ENCODE assay signal across 13 cellular contexts in genomic region chr3:102059145-102059943, GRCh38.
DNase-seq lines count a peak whose midpoint lies in the region; ATAC-seq and TF ChIP-seq lines count a peak whose summit lies in the region.
"Had no signal": no experiment of that assay in that cellular context is flagged by ENCODE, and none has a peak within 500 bp of the region (broad histone marks: within the 10 kb centered on the region; RNA-seq: fewer than 3 reads in every experiment).

No MANE protein-coding gene starts in this region.

- no peaks in the 10 kb centered on the region for H3K4me1 ChIP-seq in mammary epithelial cell (ENCODE audit: insufficient read depth, low read length)

- H4K20me1 ChIP-seq in mammary epithelial cell (ENCODE audit: insufficient read depth, low read length), result no peaks in the 10 kb centered on the region

- peak; percentile 76 for ATAC-seq in HG02588 (IDR thresholded peaks at IDR 0.05; ENCODE audit: unreplicated experiment)
- peak; percentile 64 for ATAC-seq in HG03565 (IDR thresholded peaks at IDR 0.05; ENCODE audit: unreplicated experiment)
- ATAC-seq in stimulated activated effector memory CD8-positive, alpha-beta T cell treated with anti-CD3 and anti-CD28 coated beads, Interleukin-12 subunit alpha, Interleukin-12 subunit beta, amount 100 ng/mL, for 72 hours, result peak; percentile 50
- ATAC-seq in omental fat pad (ENCODE audit: low FRiP score), result no peak
- ATAC-seq: A549 had no signal

- no peak overlapping the region for H3K27ac ChIP-seq in mammary epithelial cell (ENCODE audit: insufficient read depth, low read depth, low read length)
- H3K27ac ChIP-seq: cardiac muscle cell, WERI-Rb-1 had no signal

- CTCF ChIA-PET in mammary epithelial cell (lab: Charles Lee; ENCODE audit: low non-redundant PET), result no interaction called here

- dilution Hi-C loops in mammary epithelial cell (cut with HindIII; ENCODE audit: low sequenced_read_pairs), result no loop called here

- H3K4me3 ChIP-seq in mammary epithelial cell (replicated peaks in 1 of 3; ENCODE audit: insufficient read depth in 1 of 3, low read depth in 2 of 3, low read length in 3 of 3), result no peak overlapping the region
- H3K4me3 ChIP-seq: A549, cardiac muscle cell had no signal

- H3K9me3 Mint-ChIP-seq in activated T-cell treated with anti-CD3 and anti-CD28 coated beads, Interleukin-2, amount 50 U/mL, for 24 hours, result peaks cover 3% of the 10 kb centered on the region
- H3K9me3 Mint-ChIP-seq in stimulated activated effector memory CD8-positive, alpha-beta T cell treated with anti-CD3 and anti-CD28 coated beads, Interleukin-12 subunit alpha, Interleukin-12 subunit beta, amount 100 ng/mL, for 72 hours, result peaks cover 2% of the 10 kb centered on the region

- peaks cover 40% of the 10 kb centered on the region for H3K4me1 Mint-ChIP-seq in activated T-cell treated with anti-CD3 and anti-CD28 coated beads, Interleukin-2, amount 50 U/mL, for 24 hours (ENCODE audit: low read depth)
- peaks cover 27% of the 10 kb centered on the region for H3K4me1 Mint-ChIP-seq in stimulated activated effector memory CD8-positive, alpha-beta T cell treated with anti-CD3 and anti-CD28 coated beads, Interleukin-12 subunit alpha, Interleukin-12 subunit beta, amount 100 ng/mL, for 72 hours

- no peak overlapping the region for H2AFZ ChIP-seq in mammary epithelial cell (ENCODE audit: low read depth, low read length)

- in situ Hi-C loops in mammary epithelial cell (cut with MboI; ENCODE audit: low sequenced_read_pairs in 2 of 2), result no loop called here

- H3K4me2 ChIP-seq in mammary epithelial cell (ENCODE audit: insufficient read depth, low read depth, low read length), result no peak overlapping the region
- H3K4me2 ChIP-seq: A549 had no signal

- H3K27ac Mint-ChIP-seq in activated T-cell treated with anti-CD3 and anti-CD28 coated beads, Interleukin-2, amount 50 U/mL, for 24 hours, result peak overlapping the region; percentile 58
- no peak overlapping the region for H3K27ac Mint-ChIP-seq in stimulated activated effector memory CD8-positive, alpha-beta T cell treated with anti-CD3 and anti-CD28 coated beads, Interleukin-12 subunit alpha, Interleukin-12 subunit beta, amount 100 ng/mL, for 72 hours

- H3K4me3 Mint-ChIP-seq in activated T-cell treated with anti-CD3 and anti-CD28 coated beads, Interleukin-2, amount 50 U/mL, for 24 hours, result no peak overlapping the region
- no peak overlapping the region for H3K4me3 Mint-ChIP-seq in stimulated activated effector memory CD8-positive, alpha-beta T cell treated with anti-CD3 and anti-CD28 coated beads, Interleukin-12 subunit alpha, Interleukin-12 subunit beta, amount 100 ng/mL, for 72 hours

- H3K79me2 ChIP-seq in mammary epithelial cell (ENCODE audit: insufficient read depth, low read length), result no peaks in the 10 kb centered on the region

- no peaks in the 10 kb centered on the region for H3K36me3 ChIP-seq in mammary epithelial cell (ENCODE audit: insufficient read depth, low read length)
- H3K36me3 ChIP-seq: cardiac muscle cell, WERI-Rb-1 had no signal

- intact Hi-C loops in mammary epithelial cell (cut with micrococcal nuclease), result loop anchor here (10.0 kb wide), 3 partner anchors 135 to 165 kb away; no protein-coding TSS in a partner anchor

- BruUV-seq in mammary epithelial cell (replicated peaks; lab: Mats Ljungman, UMichigan), result no TSS peak

- no peak for TF ChIP-seq CTCF in mammary epithelial cell (conservative IDR thresholded peaks at IDR 0.05 in 1 of 2, IDR thresholded peaks at IDR 0.05 in 1 of 2; ENCODE audit: extremely low read depth in 1 of 2, insufficient read depth in 1 of 2, low read depth in 1 of 2, low read length in 2 of 2)
- TF ChIP-seq CTCF in omental fat pad (IDR thresholded peaks at IDR 0.05), result no peak

- no peaks in the 10 kb centered on the region for H3K9me3 ChIP-seq in mammary epithelial cell (replicated peaks; ENCODE audit: insufficient read depth, low read length)
- H3K9me3 ChIP-seq: A549 had no signal

- H3K27me3 Mint-ChIP-seq in activated T-cell treated with anti-CD3 and anti-CD28 coated beads, Interleukin-2, amount 50 U/mL, for 24 hours, result no peaks in the 10 kb centered on the region

- H3K9ac ChIP-seq in mammary epithelial cell (ENCODE audit: insufficient read depth, low read length), result no peak overlapping the region

- 92% methylated on average over 8 of the region's 8 CpGs for WGBS in mammary epithelial cell (ENCODE audit: low coverage, missing lambda C conversion rate)

- no peak for DNase-seq in activated T-cell treated with anti-CD3 and anti-CD28 coated beads, Interleukin-2, amount 50 U/mL, for 24 hours
- no peak for DNase-seq in activated T-cell treated with anti-CD3 and anti-CD28 coated beads for 4 hours
- DNase-seq in stimulated activated effector memory CD8-positive, alpha-beta T cell treated with anti-CD3 and anti-CD28 coated beads, Interleukin-12 subunit alpha, Interleukin-12 subunit beta, amount 100 ng/mL, for 72 hours (ENCODE audit: low spot score in 2 of 2), result no peak
- DNase-seq in mammary epithelial cell, result no peak
- no peak for DNase-seq in NCI-H2227 treated with DMSO at 0.1 percent for 48 hours (lab: John Stamatoyannopoulos, UW)
- no peak for DNase-seq in omental fat pad (ENCODE audit: low spot score)
- DNase-seq: NCI-H345, substantia nigra, WERI-Rb-1 had no signal

- no peaks in the 10 kb centered on the region for H3K36me3 Mint-ChIP-seq in activated T-cell treated with anti-CD3 and anti-CD28 coated beads, Interleukin-2, amount 50 U/mL, for 24 hours (ENCODE audit: low read depth)
- no peaks in the 10 kb centered on the region for H3K36me3 Mint-ChIP-seq in stimulated activated effector memory CD8-positive, alpha-beta T cell treated with anti-CD3 and anti-CD28 coated beads, Interleukin-12 subunit alpha, Interleukin-12 subunit beta, amount 100 ng/mL, for 72 hours

- H3K27me3 ChIP-seq in mammary epithelial cell (ENCODE audit: insufficient read depth, low read length), result no peaks in the 10 kb centered on the region
- H3K27me3 ChIP-seq: cardiac muscle cell had no signal
